Comparison of ENCODE assay signal across 12 cellular contexts in the genomic region with DNA sequence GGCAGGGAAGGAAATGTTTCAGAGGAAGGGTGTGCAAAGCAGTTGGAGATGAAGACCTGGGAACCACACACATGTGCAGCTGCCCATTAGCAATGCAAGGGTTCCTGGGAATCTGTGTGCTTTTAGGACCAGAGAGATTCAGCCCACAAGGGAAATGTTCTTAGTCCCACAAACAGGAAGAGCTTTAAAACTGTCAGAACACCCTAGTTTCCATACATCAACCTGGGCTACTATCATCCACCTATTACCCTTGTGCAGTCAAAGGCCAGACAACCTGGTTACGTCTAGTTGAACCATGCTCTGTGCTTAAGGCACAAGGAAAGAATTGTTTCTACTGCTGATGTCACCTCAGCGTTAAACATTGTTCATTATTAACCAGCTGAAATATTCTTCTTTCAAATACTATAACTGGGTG. TPM values are rescaled to one million over a fixed set of nuclear protein-coding genes. Genes with fewer than 3 reads are reported as not detected.
DNase-seq lines count a peak whose midpoint lies in the region; ATAC-seq and TF ChIP-seq lines count a peak whose summit lies in the region.
"Had no signal": no experiment of that assay in that cellular context is flagged by ENCODE, and none has a peak within 500 bp of the region (broad histone marks: within the 10 kb centered on the region; RNA-seq: fewer than 3 reads in every experiment).

No MANE protein-coding gene starts in this region.

- no peak for TF ChIP-seq POLR2A in Peyer's patch (IDR thresholded peaks at IDR 0.05)

- no peak overlapping the region for H3K4me3 Mint-ChIP-seq in mesothelial cell of epicardium
- no peak overlapping the region for H3K4me3 Mint-ChIP-seq in stimulated activated effector memory CD8-positive, alpha-beta T cell treated with anti-CD3 and anti-CD28 coated beads, Interleukin-12 subunit alpha, Interleukin-12 subunit beta, amount 100 ng/mL, for 72 hours
- H3K4me3 Mint-ChIP-seq: activated naive CD4-positive, alpha-beta T cell treated with anti-CD3 and anti-CD28 coated beads, Interleukin-2, amount 50 U/mL, for 24 hours; B cell had no signal

- H3K4me1 ChIP-seq in Peyer's patch = peaks cover 0 to 65% (median 7%) of the 10 kb centered on the region in 4 donors

- H3K36me3 ChIP-seq in Peyer's patch = no peaks in the 10 kb centered on the region

- peaks cover 4% of the 10 kb centered on the region for H3K36me3 Mint-ChIP-seq in mesothelial cell of epicardium
- H3K36me3 Mint-ChIP-seq in stimulated activated effector memory CD8-positive, alpha-beta T cell treated with anti-CD3 and anti-CD28 coated beads, Interleukin-12 subunit alpha, Interleukin-12 subunit beta, amount 100 ng/mL, for 72 hours = no peaks in the 10 kb centered on the region

- H3K27me3 Mint-ChIP-seq in mesothelial cell of epicardium (ENCODE audit: low read depth) = no peaks in the 10 kb centered on the region
- H3K27me3 Mint-ChIP-seq: B cell had no signal

- H3K27ac ChIP-seq in Peyer's patch = peak overlapping the region in 3 of 4 donors; percentile 28 to 79 (median 57)

- peak overlapping the region; percentile 81 for H3K27ac Mint-ChIP-seq in mesothelial cell of epicardium
- no peak overlapping the region for H3K27ac Mint-ChIP-seq in stimulated activated effector memory CD8-positive, alpha-beta T cell treated with anti-CD3 and anti-CD28 coated beads, Interleukin-12 subunit alpha, Interleukin-12 subunit beta, amount 100 ng/mL, for 72 hours
- H3K27ac Mint-ChIP-seq: activated naive CD4-positive, alpha-beta T cell treated with anti-CD3 and anti-CD28 coated beads, Interleukin-2, amount 50 U/mL, for 24 hours; B cell had no signal

- ATAC-seq in GM21825 (IDR thresholded peaks at IDR 0.05; ENCODE audit: unreplicated experiment) (peak; percentile 16), GM21381 (IDR thresholded peaks at IDR 0.05; ENCODE audit: unreplicated experiment) (no peak)
- ATAC-seq in stimulated activated effector memory CD8-positive, alpha-beta T cell treated with anti-CD3 and anti-CD28 coated beads, Interleukin-12 subunit alpha, Interleukin-12 subunit beta, amount 100 ng/mL, for 72 hours = no peak

- TF ChIP-seq CTCF in Peyer's patch (IDR thresholded peaks at IDR 0.05) (no peak), mesothelial cell of epicardium (IDR thresholded peaks at IDR 0.05; ENCODE audit: unreplicated experiment) (no peak)

- H3K9me3 ChIP-seq in Peyer's patch = no peaks in the 10 kb centered on the region

- no peak overlapping the region for H3K4me3 ChIP-seq in Peyer's patch

- H3K4me1 Mint-ChIP-seq in mesothelial cell of epicardium = peaks cover 62% of the 10 kb centered on the region
- no peaks in the 10 kb centered on the region for H3K4me1 Mint-ChIP-seq in stimulated activated effector memory CD8-positive, alpha-beta T cell treated with anti-CD3 and anti-CD28 coated beads, Interleukin-12 subunit alpha, Interleukin-12 subunit beta, amount 100 ng/mL, for 72 hours
- H3K4me1 Mint-ChIP-seq: activated naive CD4-positive, alpha-beta T cell treated with anti-CD3 and anti-CD28 coated beads, Interleukin-2, amount 50 U/mL, for 24 hours had no signal

- POLR2A ChIA-PET in HEK293T (lab: Yijun Ruan, JAX) = no interaction called here

- CTCF ChIA-PET in HEK293T (lab: Yijun Ruan, JAX) = no interaction called here

- no peaks in the 10 kb centered on the region for H3K9me3 Mint-ChIP-seq in mesothelial cell of epicardium
- H3K9me3 Mint-ChIP-seq in stimulated activated effector memory CD8-positive, alpha-beta T cell treated with anti-CD3 and anti-CD28 coated beads, Interleukin-12 subunit alpha, Interleukin-12 subunit beta, amount 100 ng/mL, for 72 hours = no peaks in the 10 kb centered on the region
- H3K9me3 Mint-ChIP-seq: activated naive CD4-positive, alpha-beta T cell treated with anti-CD3 and anti-CD28 coated beads, Interleukin-2, amount 50 U/mL, for 24 hours had no signal

- DNase-seq in EH (ENCODE audit: low read depth) (peak; percentile 10), Peyer's patch (no peak), mesothelial cell of epicardium (ENCODE audit: low spot score in 2 of 2, unreplicated experiment in 2 of 2) (no peak), foreskin melanocyte (no peak), HEK293T (ENCODE audit: extremely low spot score) (no peak)
- no peak for DNase-seq in stimulated activated effector memory CD8-positive, alpha-beta T cell treated with anti-CD3 and anti-CD28 coated beads, Interleukin-12 subunit alpha, Interleukin-12 subunit beta, amount 100 ng/mL, for 72 hours (ENCODE audit: low spot score in 2 of 2)
- DNase-seq: NCI-H1092 treated with DMSO at 0.1 percent for 48 hours, SW 1271 had no signal

- no peaks in the 10 kb centered on the region for H3K27me3 ChIP-seq in Peyer's patch

TF ChIP-seq in HEK293T, 16 proteins besides CTCF, POLR2A, EP300 and RAD21:
- TF ChIP-seq ELF4 (IDR thresholded peaks at IDR 0.05) (no peak), ZNF384 (IDR thresholded peaks at IDR 0.05) (no peak)

RNA-seq across cellular contexts. Expression of a gene that starts 7.5 kb away (rescaled TPM):
- total RNA-seq in Peyer's patch (10 to 100 TPM; 22.3 to 63.4 (median 55.7) TPM), mesothelial cell of epicardium (41.7 to 43.1 TPM (median 42.1 TPM) in 3 replicates)
